2 cellular contexts compared by ENCODE assay signal in genomic region chr4:140641789-140642439, GRCh38.
TF ChIP-seq lines count a peak whose summit lies in the region.

No MANE protein-coding gene starts in this region.

TF ChIP-seq in SK-N-SH, 30 proteins besides CTCF, POLR2A, EP300 and RAD21 (continued from another document):
- TF ChIP-seq TEAD4 (IDR thresholded peaks at IDR 0.05; ENCODE audit: borderline replicate concordance, insufficient read depth) (no peak), TCF12 (IDR thresholded peaks at IDR 0.05) (no peak)

TF ChIP-seq in SK-N-SH treated with all-trans-retinoic acid at 6 μM for 48 hours, 23 proteins besides CTCF, POLR2A, EP300 and RAD21 (continued from another document):
- TF ChIP-seq TSHZ2 (CRISPR knock-in tag; IDR thresholded peaks at IDR 0.05) (no peak), ZNF565 (CRISPR knock-in tag; conservative IDR thresholded peaks at IDR 0.05; ENCODE audit: low read depth) (no peak), ZC3H10 (CRISPR knock-in tag; IDR thresholded peaks at IDR 0.05) (no peak)
